Comparison of ENCODE assay signal across 1 cellular context in genomic region chr2:20757405-20758090, GRCh38.
TF ChIP-seq lines count a peak whose summit lies in the region.

No MANE protein-coding gene starts in this region.

TF ChIP-seq in HepG2, 621 proteins besides CTCF, POLR2A, EP300 and RAD21 (continued from another document):
- no peak for TF ChIP-seq MEIS2 (CRISPR knock-in tag; IDR thresholded peaks at IDR 0.05)
- no peak for TF ChIP-seq ZNF720 (CRISPR knock-in tag; IDR thresholded peaks at IDR 0.05)
- TF ChIP-seq TMF1 (CRISPR knock-in tag; IDR thresholded peaks at IDR 0.05; ENCODE audit: low read depth), result no peak
